ENCODE assay signal across 8 cellular contexts in the genomic region with DNA sequence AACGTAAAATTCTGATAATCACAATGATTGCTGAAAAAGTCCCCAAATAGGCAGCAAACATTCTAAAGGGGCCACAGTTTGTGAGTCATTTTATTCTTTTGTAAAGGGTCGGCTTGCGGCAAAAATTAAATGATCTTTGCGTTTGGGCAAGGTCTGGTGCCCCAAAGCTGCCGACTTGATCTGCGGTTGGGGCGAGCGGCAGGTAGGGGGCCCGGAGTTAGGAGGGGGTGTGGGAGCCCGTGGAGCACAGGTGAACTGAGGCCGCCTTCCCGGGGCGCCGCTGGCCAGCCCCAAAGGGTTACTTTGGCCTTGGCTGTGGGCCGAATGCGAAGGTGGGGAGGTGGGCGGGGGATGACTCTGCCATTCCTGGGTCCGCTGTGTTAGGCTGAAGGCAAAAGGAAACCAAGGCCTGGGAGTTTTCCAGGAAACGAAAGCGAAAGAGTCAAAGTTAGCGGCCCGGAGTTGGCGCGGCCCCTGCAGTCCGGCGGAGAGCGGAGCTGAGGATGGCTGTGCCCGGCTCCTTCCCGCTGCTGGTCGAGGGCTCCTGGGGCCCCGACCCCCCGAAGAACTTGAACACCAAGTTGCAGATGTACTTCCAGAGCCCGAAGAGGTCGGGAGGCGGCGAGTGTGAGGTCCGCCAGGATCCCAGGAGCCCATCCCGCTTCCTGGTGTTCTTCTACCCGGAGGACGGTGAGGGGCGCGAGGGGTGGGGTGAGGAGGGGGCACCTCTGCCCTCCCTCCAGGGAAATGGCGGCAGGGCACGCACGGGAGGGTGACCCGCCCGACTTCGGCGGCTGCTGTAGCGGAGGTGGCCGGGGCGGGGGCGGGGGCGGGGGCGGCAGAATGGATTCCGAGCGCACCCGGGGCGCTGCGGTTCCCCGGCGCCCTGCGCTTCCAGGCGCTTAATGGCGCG. TPM values are rescaled to one million over a fixed set of nuclear protein-coding genes. Genes with fewer than 3 reads are reported as not detected.
DNase-seq lines count a peak whose midpoint lies in the region; FAIRE-seq and TF ChIP-seq lines count a peak whose summit lies in the region.

A gene with protein sequence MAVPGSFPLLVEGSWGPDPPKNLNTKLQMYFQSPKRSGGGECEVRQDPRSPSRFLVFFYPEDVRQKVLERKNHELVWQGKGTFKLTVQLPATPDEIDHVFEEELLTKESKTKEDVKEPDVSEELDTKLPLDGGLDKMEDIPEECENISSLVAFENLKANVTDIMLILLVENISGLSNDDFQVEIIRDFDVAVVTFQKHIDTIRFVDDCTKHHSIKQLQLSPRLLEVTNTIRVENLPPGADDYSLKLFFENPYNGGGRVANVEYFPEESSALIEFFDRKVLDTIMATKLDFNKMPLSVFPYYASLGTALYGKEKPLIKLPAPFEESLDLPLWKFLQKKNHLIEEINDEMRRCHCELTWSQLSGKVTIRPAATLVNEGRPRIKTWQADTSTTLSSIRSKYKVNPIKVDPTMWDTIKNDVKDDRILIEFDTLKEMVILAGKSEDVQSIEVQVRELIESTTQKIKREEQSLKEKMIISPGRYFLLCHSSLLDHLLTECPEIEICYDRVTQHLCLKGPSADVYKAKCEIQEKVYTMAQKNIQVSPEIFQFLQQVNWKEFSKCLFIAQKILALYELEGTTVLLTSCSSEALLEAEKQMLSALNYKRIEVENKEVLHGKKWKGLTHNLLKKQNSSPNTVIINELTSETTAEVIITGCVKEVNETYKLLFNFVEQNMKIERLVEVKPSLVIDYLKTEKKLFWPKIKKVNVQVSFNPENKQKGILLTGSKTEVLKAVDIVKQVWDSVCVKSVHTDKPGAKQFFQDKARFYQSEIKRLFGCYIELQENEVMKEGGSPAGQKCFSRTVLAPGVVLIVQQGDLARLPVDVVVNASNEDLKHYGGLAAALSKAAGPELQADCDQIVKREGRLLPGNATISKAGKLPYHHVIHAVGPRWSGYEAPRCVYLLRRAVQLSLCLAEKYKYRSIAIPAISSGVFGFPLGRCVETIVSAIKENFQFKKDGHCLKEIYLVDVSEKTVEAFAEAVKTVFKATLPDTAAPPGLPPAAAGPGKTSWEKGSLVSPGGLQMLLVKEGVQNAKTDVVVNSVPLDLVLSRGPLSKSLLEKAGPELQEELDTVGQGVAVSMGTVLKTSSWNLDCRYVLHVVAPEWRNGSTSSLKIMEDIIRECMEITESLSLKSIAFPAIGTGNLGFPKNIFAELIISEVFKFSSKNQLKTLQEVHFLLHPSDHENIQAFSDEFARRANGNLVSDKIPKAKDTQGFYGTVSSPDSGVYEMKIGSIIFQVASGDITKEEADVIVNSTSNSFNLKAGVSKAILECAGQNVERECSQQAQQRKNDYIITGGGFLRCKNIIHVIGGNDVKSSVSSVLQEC (N-terminal part only) (plus strand): TSS at position 459 of the 913 bp plus-strand sequence. CDS start 45 bp downstream, at position 504.

- FAIRE-seq in H54 (lab: Jason Lieb, UNC): no peak

- TF ChIP-seq CTCF in choroid plexus epithelial cell (conservative IDR thresholded peaks at IDR 0.05; ENCODE audit: low read depth, low read length): peak; percentile 27

- H3K4me3 ChIP-seq in choroid plexus epithelial cell (ENCODE audit: low read depth, low read length): peak within 1 kb of the TSS; percentile 87

- DNase-seq in Daoy (ENCODE audit: low read depth) (peak; percentile 83), H54 (ENCODE audit: insufficient read length, low spot score) (peak; percentile 38), NCI-H2029 treated with DMSO at 0.1 percent for 48 hours (lab: John Stamatoyannopoulos, UW) (peak; percentile 57), choroid plexus epithelial cell (ENCODE audit: low read depth) (peak; percentile 80), kidney glomerular epithelial cell (lab: John Stamatoyannopoulos, UW) (peak; percentile 63), NCI-H446 treated with DMSO at 0.1 percent for 48 hours (lab: John Stamatoyannopoulos, UW) (no peak)
- DNase-seq in activated CD4-positive, alpha-beta T cell treated with anti-CD3 and anti-CD28 coated beads for 4 hours: peak; percentile 63 to 73
- DNase-seq in stimulated activated CD4-positive, alpha-beta T cell treated with anti-CD3 and anti-CD28 coated beads, Interleukin-15, amount 100 ng/mL, for 48 hours (ENCODE audit: low read depth in 2 of 2): peak; percentile 49 to 53

- TF ChIP-seq POLR2A in H54 (IDR thresholded peaks at IDR 0.05; ENCODE audit: low read depth, low read length): 0 out of 2 replicates have a peak, but pooled peaks have one; percentile 15

RNA-seq across cellular contexts. Expression of the gene that starts here (rescaled TPM):
- total RNA-seq in Daoy (2014; rRNA removed; shearing (Covaris generic)): 36.9 and 57.2 TPM in 2 replicates
